ENCODE assay signal across 11 cellular contexts in genomic region chr14:55138091-55138490, GRCh38. TPM values are rescaled to one million over a fixed set of nuclear protein-coding genes. Genes with fewer than 3 reads are reported as not detected.
DNase-seq lines count a peak whose midpoint lies in the region; ATAC-seq, FAIRE-seq and TF ChIP-seq lines count a peak whose summit lies in the region.
"Had no signal": no experiment of that assay in that cellular context is flagged by ENCODE, and none has a peak within 500 bp of the region (broad histone marks: within the 10 kb centered on the region; RNA-seq: fewer than 3 reads in every experiment).

No MANE protein-coding gene starts in this region.

- no peak for TF ChIP-seq POLR2A in vagina (IDR thresholded peaks at IDR 0.05)

- no peak for DNase-seq in Right ventricle myocardium superior
- no peak for DNase-seq in left ventricle myocardium superior
- DNase-seq in bronchial epithelial cell (ENCODE audit: low read depth) = no peak
- no peak for DNase-seq in lower lobe of right lung
- DNase-seq in vagina (ENCODE audit: extremely low spot score in 2 of 2) = no peak
- DNase-seq in Kasumi-1 (lab: John Stamatoyannopoulos, UW) = no peak
- DNase-seq in activated CD4-positive, alpha-beta T cell treated with anti-CD3 and anti-CD28 coated beads for 1 hour = no peak
- DNase-seq: activated gamma-delta T cell, natural killer cell had no signal

- TF ChIP-seq CTCF in bronchial epithelial cell (IDR thresholded peaks at IDR 0.05; ENCODE audit: insufficient read depth, low read length, severe bottlenecking) (peak; percentile 13), lower lobe of right lung (IDR thresholded peaks at IDR 0.05) (no peak), vagina (IDR thresholded peaks at IDR 0.05) (no peak)

- peaks cover 60% of the 10 kb centered on the region for H3K4me1 ChIP-seq in lower lobe of right lung
- peaks cover 59% of the 10 kb centered on the region for H3K4me1 ChIP-seq in vagina

- FAIRE-seq in bronchial epithelial cell (lab: Jason Lieb, UNC) = no peak

- no peak overlapping the region for H3K4me3 ChIP-seq in bronchial epithelial cell (ENCODE audit: low read depth, low read length)
- H3K4me3 ChIP-seq in lower lobe of right lung = no peak overlapping the region
- peak overlapping the region in 1 of 2 donors; percentile 16 for H3K4me3 ChIP-seq in vagina

- peak overlapping the region; percentile 48 for H3K27ac ChIP-seq in lower lobe of right lung
- H3K27ac ChIP-seq in vagina = peak overlapping the region; percentile 74

- H3K9me3 ChIP-seq in lower lobe of right lung (no peaks in the 10 kb centered on the region), vagina (no peaks in the 10 kb centered on the region)

- intact Hi-C loops in Right ventricle myocardium superior (cut with DNase I) (no loop called here), left ventricle myocardium superior (cut with micrococcal nuclease) (no loop called here), lower lobe of right lung (cut with DNase I) (no loop called here), vagina (cut with DNase I) (no loop called here)

- ATAC-seq in Right ventricle myocardium superior (ENCODE audit: poor library complexity) = peak; percentile 6
- ATAC-seq in left ventricle myocardium superior = no peak
- ATAC-seq in lower lobe of right lung = peak; percentile 17 to 23
- ATAC-seq in HG03571 (IDR thresholded peaks at IDR 0.05; ENCODE audit: unreplicated experiment) = no peak
- ATAC-seq: natural killer cell had no signal

- H3K36me3 ChIP-seq in bronchial epithelial cell (ENCODE audit: control insufficient read depth, insufficient read depth, low read length) (peaks cover 26% of the 10 kb centered on the region), lower lobe of right lung (peaks cover 79% of the 10 kb centered on the region), vagina (peaks cover 0 to 54% of the 10 kb centered on the region in 2 donors)

- H3K27me3 ChIP-seq in bronchial epithelial cell (ENCODE audit: control insufficient read depth, insufficient read depth, low read length) = no peaks in the 10 kb centered on the region
- no peaks in the 10 kb centered on the region for H3K27me3 ChIP-seq in lower lobe of right lung (ENCODE audit: low read depth)
- no peaks in the 10 kb centered on the region for H3K27me3 ChIP-seq in vagina

RNA-seq across cellular contexts. Expression of gene LGALS3, which starts 9.0 kb away (rescaled TPM):
- total RNA-seq in Right ventricle myocardium superior (246 TPM), left ventricle myocardium superior (249 TPM), bronchial epithelial cell (198 and 253 TPM in 2 replicates), lower lobe of right lung (528 TPM), vagina (417 TPM)

RNA-seq across cellular contexts. Expression of gene DLGAP5, which starts 53.3 kb away (rescaled TPM):
- 0.27 TPM for total RNA-seq in Right ventricle myocardium superior
- total RNA-seq in left ventricle myocardium superior = 0.35 TPM
- 0.26 and 0.38 TPM in 2 replicates for total RNA-seq in bronchial epithelial cell
- total RNA-seq in lower lobe of right lung = 0.97 TPM
- 2.2 TPM for total RNA-seq in vagina
- total RNA-seq: B cell had no signal

Comparison
In these comparisons a context has a peak if more than half of its experiments do, and no peak if none do; other contexts are left out.
1. ATAC-seq: peak in Right ventricle myocardium superior (single experiment) and lower lobe of right lung (2 of 2); none in left ventricle myocardium superior (single experiment) and HG03571 (single experiment).